In the genomic region with DNA sequence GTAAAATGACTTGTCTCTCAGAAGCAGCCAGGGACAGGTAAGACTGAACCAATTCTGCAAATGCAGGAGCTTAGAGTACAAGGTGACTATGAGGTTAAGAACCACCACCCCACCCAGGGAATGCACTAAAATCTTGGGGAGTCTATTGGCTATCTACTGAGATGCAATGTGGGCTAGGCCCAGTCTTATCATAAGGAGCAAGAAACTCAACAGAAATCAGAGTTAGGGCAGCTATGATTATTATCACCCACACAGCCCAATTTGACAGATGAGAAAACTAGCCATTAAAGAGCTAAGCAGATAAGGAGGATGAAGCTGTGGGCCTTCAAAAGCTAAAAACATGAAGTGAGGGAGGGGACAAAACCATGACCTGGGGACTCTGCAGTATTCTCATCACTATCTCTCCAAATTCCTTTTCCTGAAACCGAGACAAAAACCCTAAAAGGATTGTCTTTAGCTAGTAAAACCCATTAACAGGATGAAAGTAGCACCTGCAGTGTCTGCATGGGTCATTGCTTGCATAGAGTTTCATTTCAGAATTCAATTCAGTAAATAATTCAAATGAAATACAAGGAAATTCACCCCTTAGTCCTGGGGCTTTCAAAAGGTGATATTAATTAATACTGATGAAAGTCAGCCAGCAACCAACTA, we compare ENCODE assay signal across 20 cellular contexts.
DNase-seq lines count a peak whose midpoint lies in the region; ATAC-seq and TF ChIP-seq lines count a peak whose summit lies in the region.
"Had no signal": no experiment of that assay in that cellular context is flagged by ENCODE, and none has a peak within 500 bp of the region (broad histone marks: within the 10 kb centered on the region; RNA-seq: fewer than 3 reads in every experiment).

No MANE protein-coding gene starts in this region.

- H3K27me3 Mint-ChIP-seq in endodermal cell (ENCODE audit: insufficient read depth) = peaks cover 51% of the 10 kb centered on the region
- H3K27me3 Mint-ChIP-seq in WTC11 (ENCODE audit: low read depth) = no peaks in the 10 kb centered on the region; the same call in 1 of the 2 replicates

- H3K4me3 ChIP-seq in KMS-11 (IDR thresholded peaks at IDR 0.05; ENCODE audit: insufficient read depth, low read depth, low read length) (no peak overlapping the region), endodermal cell (ENCODE audit: low read length) (peak overlapping the region; percentile 9), right cardiac atrium (ENCODE audit: low read length) (no peak overlapping the region)
- H3K4me3 ChIP-seq: A549; BLaER1 treated with 17β-estradiol and CSF1 and Interleukin-3, amounts not matched to agents 10 nM and 100 nM had no signal

- CTCF ChIA-PET in WTC11 (lab: Charles Lee) = interaction anchor here (0.8 kb wide), 1 partner anchor 14 kb away, joined by 3 read pairs; no protein-coding TSS in a partner anchor

- POLR2A ChIA-PET in WTC11 (lab: Charles Lee) = no interaction called here

- H3K27ac ChIP-seq in KMS-11 = peak overlapping the region; percentile 62
- H3K27ac ChIP-seq in endodermal cell (ENCODE audit: low read depth, low read length) = no peak overlapping the region
- H3K27ac ChIP-seq in right cardiac atrium (ENCODE audit: low read length) = no peak overlapping the region
- H3K27ac ChIP-seq: 22Rv1; A549; BLaER1 treated with 17β-estradiol and CSF1 and Interleukin-3, amounts not matched to agents 10 nM and 100 nM; C4-2B had no signal

- DNase-seq in NCI-H82 (lab: John Stamatoyannopoulos, UW) (peak; percentile 2), NCI-H82 treated with DMSO at 0.1 percent for 48 hours (lab: John Stamatoyannopoulos, UW; ENCODE audit: unreplicated experiment) (no peak), NCI-H69 (lab: John Stamatoyannopoulos, UW) (peak; percentile 20), endodermal cell (no peak), WTC11 (ENCODE audit: low spot score) (no peak), right cardiac atrium (no peak)
- DNase-seq: AML-193; Caco-2; Calu3; CD4-positive, alpha-beta T cell; CD8-positive, alpha-beta T cell; DMS79 treated with DMSO at 0.1 percent for 48 hours; GF-D8 had no signal

- WGBS in endodermal cell (ENCODE audit: insufficient coverage in 1 of 2, insufficient read length in 1 of 2), 2 experiments = 0% methylated on average over 1 of the region's 1 CpG
- 30% methylated on average over 1 of the region's 1 CpG for WGBS in right cardiac atrium

- H3K4me1 ChIP-seq in KMS-11 (ENCODE audit: low read depth, poor library complexity, severe bottlenecking) (peaks cover 54% of the 10 kb centered on the region), endodermal cell (ENCODE audit: control insufficient read depth, insufficient read depth, low read length) (no peaks in the 10 kb centered on the region), right cardiac atrium (ENCODE audit: control insufficient read depth, insufficient read depth, low read length) (no peaks in the 10 kb centered on the region)
- H3K4me1 ChIP-seq: A549; BLaER1 treated with 17β-estradiol and CSF1 and Interleukin-3, amounts not matched to agents 10 nM and 100 nM; Caco-2 had no signal

- H3K4me2 ChIP-seq in KMS-11 = peak overlapping the region; percentile 14
- H3K4me2 ChIP-seq: A549; BLaER1 treated with 17β-estradiol and CSF1 and Interleukin-3, amounts not matched to agents 10 nM and 100 nM had no signal

- H3K36me3 ChIP-seq in KMS-11 (ENCODE audit: insufficient read depth) = no peaks in the 10 kb centered on the region
- no peaks in the 10 kb centered on the region for H3K36me3 ChIP-seq in endodermal cell (ENCODE audit: control insufficient read depth, insufficient read depth, low read length)
- H3K36me3 ChIP-seq: BLaER1 treated with 17β-estradiol and CSF1 and Interleukin-3, amounts not matched to agents 10 nM and 100 nM had no signal

- ATAC-seq in GM18867 (IDR thresholded peaks at IDR 0.05; ENCODE audit: unreplicated experiment) (no peak), WTC11 (no peak), right cardiac atrium (no peak)
- ATAC-seq: A549; CD8-positive, alpha-beta T cell had no signal

- intact Hi-C loops in right cardiac atrium (cut with DNase I) = no loop called here

- H2AFZ ChIP-seq in KMS-11 (ENCODE audit: low read depth) = peak overlapping the region; percentile 12; the same call in 1 of the 2 replicates

- no peaks in the 10 kb centered on the region for H3K36me3 Mint-ChIP-seq in endodermal cell (ENCODE audit: low read depth)
- H3K36me3 Mint-ChIP-seq in WTC11 = no peaks in the 10 kb centered on the region
- H3K36me3 Mint-ChIP-seq: CD8-positive, alpha-beta T cell had no signal

- TF ChIP-seq CTCF in KMS-11 (conservative IDR thresholded peaks at IDR 0.05; ENCODE audit: low read depth, low read length) = no peak
- no peak for TF ChIP-seq CTCF in endodermal cell (conservative IDR thresholded peaks at IDR 0.05)
- no peak for TF ChIP-seq CTCF in WTC11 (IDR thresholded peaks at IDR 0.05)

- no peaks in the 10 kb centered on the region for H3K79me2 ChIP-seq in KMS-11 (ENCODE audit: insufficient read depth, low read depth)

- H3K9ac ChIP-seq in KMS-11 = no peak overlapping the region; the same call in 1 of the 2 replicates
- H3K9ac ChIP-seq in endodermal cell (ENCODE audit: extremely low read depth, low read length, poor library complexity, severe bottlenecking) = no peak overlapping the region
- H3K9ac ChIP-seq: BLaER1 treated with 17β-estradiol and CSF1 and Interleukin-3, amounts not matched to agents 10 nM and 100 nM had no signal

- H3K27me3 ChIP-seq in KMS-11 (ENCODE audit: insufficient read depth, low read depth) (no peaks in the 10 kb centered on the region), endodermal cell (ENCODE audit: control insufficient read depth, insufficient read depth, low read length, poor library complexity, severe bottlenecking) (peaks cover 34% of the 10 kb centered on the region), right cardiac atrium (ENCODE audit: control insufficient read depth, insufficient read depth) (no peaks in the 10 kb centered on the region)
- H3K27me3 ChIP-seq: BLaER1 treated with 17β-estradiol and CSF1 and Interleukin-3, amounts not matched to agents 10 nM and 100 nM had no signal

- H3K4me3 Mint-ChIP-seq in endodermal cell = no peak overlapping the region
- H3K4me3 Mint-ChIP-seq in WTC11 = no peak overlapping the region
- H3K4me3 Mint-ChIP-seq: B cell; CD4-positive, alpha-beta T cell; CD8-positive, alpha-beta T cell had no signal

- H3K4me1 Mint-ChIP-seq in endodermal cell = peaks cover 5% of the 10 kb centered on the region
- H3K4me1 Mint-ChIP-seq in WTC11 = no peaks in the 10 kb centered on the region
- H3K4me1 Mint-ChIP-seq: B cell had no signal

- H3K9me3 Mint-ChIP-seq in endodermal cell (no peaks in the 10 kb centered on the region), WTC11 (no peaks in the 10 kb centered on the region)
- H3K9me3 Mint-ChIP-seq: CD4-positive, alpha-beta T cell; CD8-positive, alpha-beta T cell had no signal

- H3K27ac Mint-ChIP-seq in endodermal cell = no peak overlapping the region
- no peak overlapping the region for H3K27ac Mint-ChIP-seq in WTC11
- H3K27ac Mint-ChIP-seq: B cell; CD4-positive, alpha-beta T cell; CD8-positive, alpha-beta T cell had no signal

- no peaks in the 10 kb centered on the region for H4K20me1 ChIP-seq in KMS-11 (ENCODE audit: insufficient read depth)
- H4K20me1 ChIP-seq: BLaER1 treated with 17β-estradiol and CSF1 and Interleukin-3, amounts not matched to agents 10 nM and 100 nM had no signal

- H3K9me3 ChIP-seq in endodermal cell (ENCODE audit: control insufficient read depth, low read length) (no peaks in the 10 kb centered on the region), right cardiac atrium (ENCODE audit: control insufficient read depth, low read length) (no peaks in the 10 kb centered on the region)
- H3K9me3 ChIP-seq: A549; BLaER1 treated with 17β-estradiol and CSF1 and Interleukin-3, amounts not matched to agents 10 nM and 100 nM; Caco-2 had no signal

TF ChIP-seq in WTC11, 78 proteins besides CTCF, POLR2A, EP300 and RAD21:
- TF ChIP-seq JUN (CRISPR knock-in tag; IDR thresholded peaks at IDR 0.05) (no peak), ZBTB21 (CRISPR knock-in tag; IDR thresholded peaks at IDR 0.05; ENCODE audit: borderline replicate concordance) (no peak), NFATC4 (CRISPR knock-in tag; IDR thresholded peaks at IDR 0.05) (no peak), ATF1 (CRISPR knock-in tag; IDR thresholded peaks at IDR 0.05) (no peak), ZNF219 (CRISPR knock-in tag; IDR thresholded peaks at IDR 0.05; ENCODE audit: borderline replicate concordance) (no peak), HMGXB4 (CRISPR knock-in tag; IDR thresholded peaks at IDR 0.05) (no peak), OVOL2 (CRISPR knock-in tag; IDR thresholded peaks at IDR 0.05; ENCODE audit: borderline replicate concordance) (no peak), RELA (CRISPR knock-in tag; IDR thresholded peaks at IDR 0.05; ENCODE audit: borderline replicate concordance) (no peak), NR3C1 (CRISPR knock-in tag; conservative IDR thresholded peaks at IDR 0.05; ENCODE audit: low read depth) (no peak), NFE2L1 (CRISPR knock-in tag; IDR thresholded peaks at IDR 0.05) (no peak), SOX15 (CRISPR knock-in tag; IDR thresholded peaks at IDR 0.05) (no peak), CBFB (CRISPR knock-in tag; IDR thresholded peaks at IDR 0.05; ENCODE audit: low read depth) (no peak), ZNF138 (CRISPR knock-in tag; conservative IDR thresholded peaks at IDR 0.05) (no peak)

Comparison
In these comparisons a context has a peak if more than half of its experiments do, and no peak if none do; other contexts are left out.
1. DNase-seq: peak in NCI-H82 (single experiment) and NCI-H69 (single experiment); none in NCI-H82 treated with DMSO at 0.1 percent for 48 hours (single experiment), endodermal cell (single experiment), WTC11 (single experiment) and right cardiac atrium (0 of 3).